In genomic region chr2:110116033-110116710, GRCh38 we compare ENCODE assay signal across 8 cellular contexts. TPM values are rescaled to one million over a fixed set of nuclear protein-coding genes. Genes with fewer than 3 reads are reported as not detected.
DNase-seq lines count a peak whose midpoint lies in the region; ATAC-seq and TF ChIP-seq lines count a peak whose summit lies in the region.

No MANE protein-coding gene starts in this region.

- peaks cover 2% of the 10 kb centered on the region for H3K9me3 Mint-ChIP-seq in neural crest cell
- no peaks in the 10 kb centered on the region for H3K9me3 Mint-ChIP-seq in activated CD8-positive, alpha-beta T cell treated with anti-CD3 and anti-CD28 coated beads, Interleukin-2, amount 10 ng/mL, durations not matched to agents 7 days and 5 days (ENCODE audit: insufficient read depth)

- ATAC-seq in activated CD8-positive, alpha-beta T cell treated with anti-CD3 and anti-CD28 coated beads, Interleukin-2, amount 10 ng/mL, durations not matched to agents 7 days and 5 days = no peak

- H3K4me1 Mint-ChIP-seq in neural crest cell = peaks cover 6% of the 10 kb centered on the region
- H3K4me1 Mint-ChIP-seq in activated CD8-positive, alpha-beta T cell treated with anti-CD3 and anti-CD28 coated beads, Interleukin-2, amount 10 ng/mL, durations not matched to agents 7 days and 5 days (ENCODE audit: low read depth) = peaks cover 16% of the 10 kb centered on the region

- peaks cover 71% of the 10 kb centered on the region for H3K27me3 Mint-ChIP-seq in neural crest cell (ENCODE audit: low read depth)
- H3K27me3 Mint-ChIP-seq in activated CD8-positive, alpha-beta T cell treated with anti-CD3 and anti-CD28 coated beads, Interleukin-2, amount 10 ng/mL, durations not matched to agents 7 days and 5 days (ENCODE audit: low read depth) = peaks cover 58% of the 10 kb centered on the region

- H3K4me3 ChIP-seq in LNCaP clone FGC (ENCODE audit: low read depth, low read length) = peak overlapping the region; percentile 49

- DNase-seq in LNCaP clone FGC (ENCODE audit: low read depth) (peak; percentile 34), fibroblast of gingiva (ENCODE audit: low read depth) (peak; percentile 56), neural crest cell (ENCODE audit: low read depth, low spot score) (no peak), middle frontal gyrus (ENCODE audit: extremely low spot score, low spot score) (no peak), KBM-7 (no peak), GDM1 (lab: John Stamatoyannopoulos, UW) (no peak)
- no peak for DNase-seq in activated CD8-positive, alpha-beta T cell treated with anti-CD3 and anti-CD28 coated beads, Interleukin-2, amount 10 ng/mL, durations not matched to agents 7 days and 5 days

- no peak overlapping the region for H3K27ac Mint-ChIP-seq in neural crest cell (ENCODE audit: unreplicated experiment)
- no peak overlapping the region for H3K27ac Mint-ChIP-seq in activated CD8-positive, alpha-beta T cell treated with anti-CD3 and anti-CD28 coated beads, Interleukin-2, amount 10 ng/mL, durations not matched to agents 7 days and 5 days

- POLR2A ChIA-PET in activated CD8-positive, alpha-beta T cell treated with anti-CD3 and anti-CD28 coated beads, Interleukin-2, amount 10 ng/mL, durations not matched to agents 7 days and 5 days (lab: Charles Lee) = no interaction called here

- CTCF ChIA-PET in activated CD8-positive, alpha-beta T cell treated with anti-CD3 and anti-CD28 coated beads, Interleukin-2, amount 10 ng/mL, durations not matched to agents 7 days and 5 days (lab: Charles Lee) = no interaction called here

- in situ Hi-C loops in KBM-7 (cut with MboI; ENCODE audit: low pct_unique_long_range_greater_than_20kb, low sequenced_read_pairs) = no loop called here

- H3K4me3 Mint-ChIP-seq in neural crest cell = peak overlapping the region; percentile 67
- no peak overlapping the region for H3K4me3 Mint-ChIP-seq in activated CD8-positive, alpha-beta T cell treated with anti-CD3 and anti-CD28 coated beads, Interleukin-2, amount 10 ng/mL, durations not matched to agents 7 days and 5 days

- peak; percentile 67 for TF ChIP-seq CTCF in C4-2B (conservative IDR thresholded peaks at IDR 0.05)
- TF ChIP-seq CTCF in LNCaP clone FGC (IDR thresholded peaks at IDR 0.05; ENCODE audit: control insufficient read depth, extremely low read depth, insufficient read depth) = peak; percentile 48
- peak; percentile 57 for TF ChIP-seq CTCF in neural crest cell (conservative IDR thresholded peaks at IDR 0.05)

- no peaks in the 10 kb centered on the region for H3K36me3 Mint-ChIP-seq in neural crest cell (ENCODE audit: low read depth)
- H3K36me3 Mint-ChIP-seq in activated CD8-positive, alpha-beta T cell treated with anti-CD3 and anti-CD28 coated beads, Interleukin-2, amount 10 ng/mL, durations not matched to agents 7 days and 5 days (ENCODE audit: low read depth) = no peaks in the 10 kb centered on the region

- peak overlapping the region; percentile 56 for H3K27ac ChIP-seq in C4-2B

RNA-seq across cellular contexts. Expression of gene MALL, which starts 0.6 kb away (rescaled TPM):
- 0.79 and 1.1 TPM in 2 replicates for total RNA-seq in neural crest cell
- total RNA-seq in activated CD8-positive, alpha-beta T cell treated with anti-CD3 and anti-CD28 coated beads, Interleukin-2, amount 10 ng/mL, durations not matched to agents 7 days and 5 days = not detected

Comparison
In these comparisons a context has a peak if more than half of its experiments do, and no peak if none do; other contexts are left out.
1. DNase-seq: peak in LNCaP clone FGC (single experiment) and fibroblast of gingiva (single experiment); none in neural crest cell (single experiment), middle frontal gyrus (single experiment), KBM-7 (single experiment), GDM1 (single experiment) and activated CD8-positive, alpha-beta T cell treated with anti-CD3 and anti-CD28 coated beads, Interleukin-2, amount 10 ng/mL, durations not matched to agents 7 days and 5 days (single experiment).
2. Peak in every context shown above with its lines, with median percentiles within 50 percentile points of each other: CTCF ChIP-seq.